ENCODE assay signal across 6 cellular contexts in genomic region chr2:241150660-241151530, GRCh38. TPM values are rescaled to one million over a fixed set of nuclear protein-coding genes. Genes with fewer than 3 reads are reported as not detected.
DNase-seq lines count a peak whose midpoint lies in the region; ATAC-seq lines count a peak whose summit lies in the region.

No MANE protein-coding gene starts in this region.

- no peaks in the 10 kb centered on the region for H3K9me3 Mint-ChIP-seq in activated CD8-positive, alpha-beta memory T cell treated with anti-CD3 and anti-CD28 coated beads, Interleukin-2, amount 10 ng/mL, durations not matched to agents 7 days and 5 days (ENCODE audit: low read depth)

- H3K4me3 ChIP-seq in esophagus (ENCODE audit: low read depth in 1 of 2, low read length in 2 of 2): peak overlapping the region; percentile 74 to 89
- H3K4me3 ChIP-seq in skeletal muscle tissue (ENCODE audit: low read length in 3 of 3): peak overlapping the region; percentile 94 to 97 (median 95)

- H3K4me3 Mint-ChIP-seq in activated CD8-positive, alpha-beta memory T cell treated with anti-CD3 and anti-CD28 coated beads, Interleukin-2, amount 10 ng/mL, durations not matched to agents 7 days and 5 days: peak overlapping the region; percentile 89

- CTCF ChIA-PET in activated CD8-positive, alpha-beta memory T cell treated with anti-CD3 and anti-CD28 coated beads, Interleukin-2, amount 10 ng/mL, durations not matched to agents 7 days and 5 days (lab: Charles Lee): interaction anchor here (0.7 to 3.1 kb wide), 7 partner anchors 10 to 467 kb away, joined by 3 to 20 read pairs (median 4); partner anchors contain the start of gene MTERF4

- no peak for ATAC-seq in activated CD8-positive, alpha-beta memory T cell treated with anti-CD3 and anti-CD28 coated beads, Interleukin-2, amount 10 ng/mL, durations not matched to agents 7 days and 5 days
- ATAC-seq in GM19452 (IDR thresholded peaks at IDR 0.05; ENCODE audit: unreplicated experiment): no peak
- no peak for ATAC-seq in HG02571 (IDR thresholded peaks at IDR 0.05; ENCODE audit: unreplicated experiment)

- H3K36me3 ChIP-seq in esophagus (ENCODE audit: control insufficient read depth in 2 of 2, insufficient read depth in 2 of 2, low read length in 1 of 2) (peaks cover 0 to 10% of the 10 kb centered on the region in 2 donors), skeletal muscle tissue (ENCODE audit: control insufficient read depth in 3 of 3, insufficient read depth in 3 of 3, low read length in 3 of 3) (peaks cover 5 to 11% (median 7%) of the 10 kb centered on the region in 3 donors)

- H3K4me1 Mint-ChIP-seq in activated CD8-positive, alpha-beta memory T cell treated with anti-CD3 and anti-CD28 coated beads, Interleukin-2, amount 10 ng/mL, durations not matched to agents 7 days and 5 days: peaks cover 44% of the 10 kb centered on the region

- peak overlapping the region; percentile 77 to 91 (median 87) for H3K9ac ChIP-seq in skeletal muscle tissue (ENCODE audit: low read depth in 1 of 3, low read length in 3 of 3)

- H3K27ac Mint-ChIP-seq in activated CD8-positive, alpha-beta memory T cell treated with anti-CD3 and anti-CD28 coated beads, Interleukin-2, amount 10 ng/mL, durations not matched to agents 7 days and 5 days: peak overlapping the region; percentile 84

- no peaks in the 10 kb centered on the region for H3K27me3 Mint-ChIP-seq in activated CD8-positive, alpha-beta memory T cell treated with anti-CD3 and anti-CD28 coated beads, Interleukin-2, amount 10 ng/mL, durations not matched to agents 7 days and 5 days

- H3K4me1 ChIP-seq in esophagus (ENCODE audit: control insufficient read depth in 2 of 2, insufficient read depth in 2 of 2, low read length in 1 of 2): peaks cover 0 to 9% of the 10 kb centered on the region in 2 donors
- peaks cover 17 to 31% (median 17%) of the 10 kb centered on the region in 3 donors for H3K4me1 ChIP-seq in skeletal muscle tissue (ENCODE audit: control insufficient read depth in 3 of 3, insufficient read depth in 3 of 3, low read length in 3 of 3)

- no peak for DNase-seq in activated CD8-positive, alpha-beta memory T cell treated with anti-CD3 and anti-CD28 coated beads, Interleukin-2, amount 10 ng/mL, durations not matched to agents 7 days and 5 days
- no peak for DNase-seq in activated CD8-positive, alpha-beta memory T cell treated with anti-CD3 and anti-CD28 coated beads, Interleukin-2, amount 50 U/mL, for 48 hours

- H3K27me3 ChIP-seq in esophagus (ENCODE audit: control insufficient read depth in 1 of 2, insufficient read depth in 2 of 2, low read length in 2 of 2) (no peaks in the 10 kb centered on the region), skeletal muscle tissue (ENCODE audit: control insufficient read depth in 3 of 3, insufficient read depth in 3 of 3, low read length in 3 of 3) (no peaks in the 10 kb centered on the region)

- peaks cover 13% of the 10 kb centered on the region for H3K36me3 Mint-ChIP-seq in activated CD8-positive, alpha-beta memory T cell treated with anti-CD3 and anti-CD28 coated beads, Interleukin-2, amount 10 ng/mL, durations not matched to agents 7 days and 5 days

- peak overlapping the region; percentile 72 to 79 for H3K27ac ChIP-seq in esophagus (ENCODE audit: low read depth in 2 of 2, low read length in 1 of 2)
- H3K27ac ChIP-seq in skeletal muscle tissue (ENCODE audit: low read depth, low read length): peak overlapping the region; percentile 81

- no peaks in the 10 kb centered on the region for H3K9me3 ChIP-seq in esophagus (ENCODE audit: control insufficient read depth in 2 of 2, insufficient read depth in 1 of 2, low read depth in 1 of 2, low read length in 1 of 2)
- no peaks in the 10 kb centered on the region for H3K9me3 ChIP-seq in skeletal muscle tissue (ENCODE audit: control insufficient read depth in 3 of 3, low read length in 3 of 3)

- 7 to 9% methylated on average over 25 to 37 of the region's 37 CpGs for WGBS in esophagus, 2 donors

RNA-seq across cellular contexts. Expression of gene PPP1R7, which starts 0.6 kb away (rescaled TPM):
- total RNA-seq in activated CD8-positive, alpha-beta memory T cell treated with anti-CD3 and anti-CD28 coated beads, Interleukin-2, amount 10 ng/mL, durations not matched to agents 7 days and 5 days: 10 to 100 TPM; 86.4 to 99.5 TPM
- polyA plus RNA-seq in esophagus: 10 to 100 TPM; 74.3 to 78.2 TPM
- 44.4 TPM for total RNA-seq in skeletal muscle tissue

RNA-seq across cellular contexts. Expression of gene PASK, which starts 1.6 kb away (rescaled TPM):
- 10 to 100 TPM; 65.1 to 71.9 TPM for total RNA-seq in activated CD8-positive, alpha-beta memory T cell treated with anti-CD3 and anti-CD28 coated beads, Interleukin-2, amount 10 ng/mL, durations not matched to agents 7 days and 5 days
- polyA plus RNA-seq in esophagus: 1 to 10 TPM; 4.9 to 7.8 TPM
- 3.7 TPM for total RNA-seq in skeletal muscle tissue

RNA-seq across cellular contexts. Expression of gene ANO7, which starts 37.6 kb away (rescaled TPM):
- 1 to 10 TPM in 1 of 2 experiments, under 1 TPM in 1; 0.53 to 1.1 TPM for total RNA-seq in activated CD8-positive, alpha-beta memory T cell treated with anti-CD3 and anti-CD28 coated beads, Interleukin-2, amount 10 ng/mL, durations not matched to agents 7 days and 5 days
- polyA plus RNA-seq in esophagus: under 1 TPM; 0.14 to 0.21 TPM
- total RNA-seq in skeletal muscle tissue: not detected

RNA-seq across cellular contexts. Expression of gene MTERF4, which starts 48.8 kb away (rescaled TPM):
- total RNA-seq in activated CD8-positive, alpha-beta memory T cell treated with anti-CD3 and anti-CD28 coated beads, Interleukin-2, amount 10 ng/mL, durations not matched to agents 7 days and 5 days: 10 to 100 TPM; 31.5 to 33.0 TPM
- polyA plus RNA-seq in esophagus: 10 to 100 TPM; 21.5 to 32.7 TPM
- total RNA-seq in skeletal muscle tissue: 32.4 TPM

Comparison
In these comparisons a context has a peak if more than half of its experiments do, and no peak if none do; other contexts are left out.
1. RNA of gene PASK, which starts 1.6 kb away (total RNA-seq): 65.1 to 71.9 TPM in activated CD8-positive, alpha-beta memory T cell treated with anti-CD3 and anti-CD28 coated beads, Interleukin-2, amount 10 ng/mL, durations not matched to agents 7 days and 5 days; 3.7 TPM in skeletal muscle tissue (single experiment); every median in the first group is over 10 times any median in the second.